Comparison of ENCODE assay signal across 8 cellular contexts in genomic region chr7:92245487-92246362, GRCh38. TPM values are rescaled to one million over a fixed set of nuclear protein-coding genes. Genes with fewer than 3 reads are reported as not detected.
DNase-seq lines count a peak whose midpoint lies in the region; TF ChIP-seq lines count a peak whose summit lies in the region.

ANKIB1 (plus strand) TSS chr7:92245974; CDS start chr7:92294979, 49,005 bp downstream.
KRIT1 (minus strand) TSS chr7:92245914; CDS start chr7:92242135, 3,779 bp downstream.

- intact Hi-C loops in testis (cut with DNase I; ENCODE audit: low total_unique reads), result no loop called here

- no peak for TF ChIP-seq POLR2A in testis (IDR thresholded peaks at IDR 0.05)

- H3K4me3 Mint-ChIP-seq in activated naive CD4-positive, alpha-beta T cell treated with anti-CD3 and anti-CD28 coated beads, Interleukin-2, amount 10 ng/mL, durations not matched to agents 7 days and 5 days, result peak within 1 kb of the TSS; percentile 88

- no peaks in the 10 kb centered on the region for H3K27me3 Mint-ChIP-seq in activated naive CD4-positive, alpha-beta T cell treated with anti-CD3 and anti-CD28 coated beads, Interleukin-2, amount 10 ng/mL, durations not matched to agents 7 days and 5 days

- peaks cover 40% of the 10 kb centered on the region for H3K4me1 Mint-ChIP-seq in activated naive CD4-positive, alpha-beta T cell treated with anti-CD3 and anti-CD28 coated beads, Interleukin-2, amount 10 ng/mL, durations not matched to agents 7 days and 5 days

- peak within 1 kb of the TSS; percentile 93 for H3K4me3 ChIP-seq in HFF-Myc (replicated peaks; ENCODE audit: low read depth, low read length)
- H3K4me3 ChIP-seq in testis, result peak within 1 kb of the TSS; percentile 90 to 98

- 0% methylated on average over 11 to 72 of the region's 72 CpGs for WGBS in testis, 2 donors

- H3K4me1 ChIP-seq in testis, result peaks cover 32% of the 10 kb centered on the region

- DNase-seq in GM04504 (ENCODE audit: low read depth), result peak; percentile 52
- DNase-seq in HFF-Myc (ENCODE audit: extremely low read depth, low read depth), result peak; percentile 38
- peak; percentile 96 for DNase-seq in NAMALWA (ENCODE audit: low spot score)
- peak; percentile 95 for DNase-seq in SK-N-DZ (ENCODE audit: low spot score)
- DNase-seq in activated naive CD4-positive, alpha-beta T cell treated with anti-CD3 and anti-CD28 coated beads, Interleukin-2, amount 10 ng/mL, durations not matched to agents 7 days and 5 days, result peak; percentile 93
- peak; percentile 86 for DNase-seq in germinal center (ENCODE audit: low spot score)
- DNase-seq in occipital lobe (lab: John Stamatoyannopoulos, UW), result peak; percentile 81
- DNase-seq in testis, result peak; percentile 95

- TF ChIP-seq CTCF in HFF-Myc (IDR thresholded peaks at IDR 0.05; ENCODE audit: low read depth, low read length, missing control alignments) (peak; percentile 2), testis (IDR thresholded peaks at IDR 0.05) (peak in 1 of 3 experiments; percentile 6)

- peaks cover 13% of the 10 kb centered on the region for H3K36me3 Mint-ChIP-seq in activated naive CD4-positive, alpha-beta T cell treated with anti-CD3 and anti-CD28 coated beads, Interleukin-2, amount 10 ng/mL, durations not matched to agents 7 days and 5 days

- CTCF ChIA-PET in activated naive CD4-positive, alpha-beta T cell treated with anti-CD3 and anti-CD28 coated beads, Interleukin-2, amount 10 ng/mL, durations not matched to agents 7 days and 5 days (lab: Charles Lee), result interaction anchor here (1.3 to 2.3 kb wide), 2 partner anchors 201 to 203 kb away, joined by 3 to 9 read pairs; partner anchors contain the start of gene GATAD1

- H3K27ac Mint-ChIP-seq in activated naive CD4-positive, alpha-beta T cell treated with anti-CD3 and anti-CD28 coated beads, Interleukin-2, amount 10 ng/mL, durations not matched to agents 7 days and 5 days, result peak within 1 kb of the TSS; percentile 95

- H3K9me3 Mint-ChIP-seq in activated naive CD4-positive, alpha-beta T cell treated with anti-CD3 and anti-CD28 coated beads, Interleukin-2, amount 10 ng/mL, durations not matched to agents 7 days and 5 days, result no peaks in the 10 kb centered on the region

- H3K9me3 ChIP-seq in testis, result no peaks in the 10 kb centered on the region

- H3K27ac ChIP-seq in testis, result peak within 1 kb of the TSS; percentile 92 to 93

- H3K27me3 ChIP-seq in testis, result no peaks in the 10 kb centered on the region

- H3K36me3 ChIP-seq in testis (ENCODE audit: low read depth, missing control alignments), result no peaks in the 10 kb centered on the region

RNA-seq across cellular contexts. Expression of gene ANKIB1, which starts in this region (rescaled TPM):
- polyA plus RNA-seq in SK-N-DZ (2014; cell fraction: cytosol; rRNA removed), result 13.7 and 13.8 TPM in 2 replicates
- 27.3 and 39.6 TPM in 2 replicates for polyA plus RNA-seq in SK-N-DZ (2014; cell fraction: nucleus; rRNA removed)
- total RNA-seq in occipital lobe, result 113 TPM
- 10 to 100 TPM; 84.4 to 97.8 TPM for total RNA-seq in testis
- 66.8 TPM for polyA plus RNA-seq in testis (ENCODE audit: insufficient read depth, low read depth, low replicate concordance)

RNA-seq across cellular contexts. Expression of gene KRIT1, which starts in this region (rescaled TPM):
- polyA plus RNA-seq in SK-N-DZ (2014; cell fraction: cytosol; rRNA removed), result 47.5 and 50.3 TPM in 2 replicates
- 35.9 and 53.0 TPM in 2 replicates for polyA plus RNA-seq in SK-N-DZ (2014; cell fraction: nucleus; rRNA removed)
- total RNA-seq in occipital lobe (119 TPM), testis (100 to 1,000 TPM; 116 to 140 TPM)
- 45.0 TPM for polyA plus RNA-seq in testis (ENCODE audit: insufficient read depth, low read depth, low replicate concordance)

Comparison
In these comparisons a context has a peak if more than half of its experiments do, and no peak if none do; other contexts are left out.
1. Peak in every context shown above with its lines: DNase-seq, H3K4me3 ChIP-seq and H3K27ac ChIP-seq.
2. DNase-seq: peak in every context shown above with its lines; median percentile 96 in NAMALWA; 95 in SK-N-DZ; 95 in testis; 93 in activated naive CD4-positive, alpha-beta T cell treated with anti-CD3 and anti-CD28 coated beads, Interleukin-2, amount 10 ng/mL, durations not matched to agents 7 days and 5 days; 86 in germinal center; 81 in occipital lobe; 52 in GM04504; 38 in HFF-Myc.